ENCODE assay signal across 16 cellular contexts in genomic region chr1:229879746-229880145, GRCh38.
"Had no signal": no experiment of that assay in that cellular context is flagged by ENCODE, and none has a peak within 500 bp of the region (broad histone marks: within the 10 kb centered on the region; RNA-seq: fewer than 3 reads in every experiment).

No MANE protein-coding gene starts in this region.

- H3K9me3 ChIP-seq: neutrophil had no signal

- H2AFZ ChIP-seq: hepatocyte had no signal

- H3K4me2 ChIP-seq: hepatocyte had no signal

- H3K4me3 ChIP-seq: hepatocyte, lung had no signal

- H3K36me3 ChIP-seq: neutrophil had no signal

- H3K4me3 Mint-ChIP-seq: naive B cell had no signal

- H3K36me3 Mint-ChIP-seq: activated naive CD4-positive, alpha-beta T cell treated with anti-CD3 and anti-CD28 coated beads, Interleukin-2, amount 50 U/mL, for 72 hours; naive B cell had no signal

- DNase-seq: activated CD4-positive, alpha-beta T cell treated with anti-CD3 and anti-CD28 coated beads, Interleukin-2, amount 50 U/mL, for 4 hours; activated effector memory CD4-positive, alpha-beta T cell treated with Interleukin-2 at 50 U/mL for 16 hours; activated T-cell treated with anti-CD3 and anti-CD28 coated beads, Interleukin-2, amount 50 U/mL, for 1 hour; amniotic stem cell; foreskin melanocyte; midbrain; naive B cell; stimulated activated CD4-positive, alpha-beta T cell treated with anti-CD3 and anti-CD28 coated beads, Interleukin-2, amount 100 ng/mL, for 48 hours; stimulated activated naive CD4-positive, alpha-beta T cell treated with Interleukin-2 at 50 U/mL for 16 hours; T-helper 2 cell had no signal

- H3K27me3 ChIP-seq: hepatocyte had no signal

- H3K79me2 ChIP-seq: hepatocyte had no signal

- H3K27ac Mint-ChIP-seq: activated naive CD4-positive, alpha-beta T cell treated with anti-CD3 and anti-CD28 coated beads, Interleukin-2, amount 50 U/mL, for 72 hours; naive B cell had no signal

- ATAC-seq: activated CD4-positive, CD25-positive, alpha-beta regulatory T cell treated with anti-CD3 and anti-CD28 coated beads, Interleukin-2, amount 50 U/mL, for 24 hours; activated naive CD4-positive, alpha-beta T cell treated with anti-CD3 and anti-CD28 coated beads, Interleukin-2, amount 50 U/mL, for 72 hours; sciatic nerve had no signal

- H3K27ac ChIP-seq: hepatocyte, neutrophil had no signal

- H3K9me3 Mint-ChIP-seq: activated naive CD4-positive, alpha-beta T cell treated with anti-CD3 and anti-CD28 coated beads, Interleukin-2, amount 50 U/mL, for 72 hours; naive B cell had no signal
